Comparison of ENCODE assay signal across 20 cellular contexts in genomic region chr12:30046376-30046775, GRCh38.
DNase-seq lines count a peak whose midpoint lies in the region; ATAC-seq, FAIRE-seq and TF ChIP-seq lines count a peak whose summit lies in the region.
"Had no signal": no experiment of that assay in that cellular context is flagged by ENCODE, and none has a peak within 500 bp of the region (broad histone marks: within the 10 kb centered on the region; RNA-seq: fewer than 3 reads in every experiment).

No MANE protein-coding gene starts in this region.

- H3K4me3 ChIP-seq in astrocyte (ENCODE audit: insufficient read depth, low read depth, low read length): no peak overlapping the region
- H3K4me3 ChIP-seq in testis: no peak overlapping the region
- H3K4me3 ChIP-seq: BLaER1 treated with 17β-estradiol and CSF1 and Interleukin-3, amounts not matched to agents 10 nM and 100 nM; GM12878; GM23248 had no signal

- no peaks in the 10 kb centered on the region for H3K9me3 ChIP-seq in astrocyte (ENCODE audit: insufficient read depth, low read depth, low read length)
- H3K9me3 ChIP-seq in testis: no peaks in the 10 kb centered on the region
- H3K9me3 ChIP-seq: BLaER1 treated with 17β-estradiol and CSF1 and Interleukin-3, amounts not matched to agents 10 nM and 100 nM had no signal

- no peak overlapping the region for H3K27ac Mint-ChIP-seq in astrocyte (ENCODE audit: unreplicated experiment)
- H3K27ac Mint-ChIP-seq in chondrocyte (ENCODE audit: unreplicated experiment): peak overlapping the region; percentile 8
- H3K27ac Mint-ChIP-seq: B cell; CD8-positive, alpha-beta T cell had no signal

- H3K9me3 Mint-ChIP-seq in astrocyte (ENCODE audit: unreplicated experiment) (no peaks in the 10 kb centered on the region), chondrocyte (ENCODE audit: low read depth) (peaks cover 5% of the 10 kb centered on the region)
- H3K9me3 Mint-ChIP-seq: CD8-positive, alpha-beta T cell had no signal

- H3K27ac ChIP-seq in astrocyte (ENCODE audit: low read depth, low read length) (peak overlapping the region; percentile 42), testis (no peak overlapping the region)
- H3K27ac ChIP-seq: BLaER1 treated with 17β-estradiol and CSF1 and Interleukin-3, amounts not matched to agents 10 nM and 100 nM; GM23248 had no signal

- no peak overlapping the region for H3K9ac ChIP-seq in astrocyte (ENCODE audit: low read length)
- H3K9ac ChIP-seq: BLaER1 treated with 17β-estradiol and CSF1 and Interleukin-3, amounts not matched to agents 10 nM and 100 nM; GM23248 had no signal

- H3K36me3 ChIP-seq in astrocyte (ENCODE audit: insufficient read depth, low read length) (no peaks in the 10 kb centered on the region), testis (ENCODE audit: low read depth, missing control alignments) (no peaks in the 10 kb centered on the region)
- H3K36me3 ChIP-seq: BLaER1 treated with 17β-estradiol and CSF1 and Interleukin-3, amounts not matched to agents 10 nM and 100 nM had no signal

- no peak overlapping the region for H3K4me3 Mint-ChIP-seq in astrocyte (ENCODE audit: unreplicated experiment)
- H3K4me3 Mint-ChIP-seq in chondrocyte (ENCODE audit: unreplicated experiment): no peak overlapping the region
- H3K4me3 Mint-ChIP-seq: B cell; CD8-positive, alpha-beta T cell had no signal

- no peak for FAIRE-seq in astrocyte (lab: Jason Lieb, UNC)
- FAIRE-seq: GM12878, HTR-8/SVneo had no signal

- no peak overlapping the region for H2AFZ ChIP-seq in astrocyte (ENCODE audit: low read depth, low read length)
- H2AFZ ChIP-seq: GM23248 had no signal

- in situ Hi-C loops in Caki2 (cut with HindIII; ENCODE audit: low pct_unique_long_range_greater_than_20kb, low sequenced_read_pairs): no loop called here

- no peaks in the 10 kb centered on the region for H3K27me3 Mint-ChIP-seq in astrocyte (ENCODE audit: low read depth, unreplicated experiment)
- H3K27me3 Mint-ChIP-seq in chondrocyte (ENCODE audit: low read depth): no peaks in the 10 kb centered on the region
- H3K27me3 Mint-ChIP-seq: B cell had no signal

- H3K4me1 ChIP-seq in astrocyte (ENCODE audit: insufficient read depth, low read length): peaks cover 25% of the 10 kb centered on the region
- H3K4me1 ChIP-seq in testis: no peaks in the 10 kb centered on the region
- H3K4me1 ChIP-seq: BLaER1 treated with 17β-estradiol and CSF1 and Interleukin-3, amounts not matched to agents 10 nM and 100 nM had no signal

- no peaks in the 10 kb centered on the region for H3K36me3 Mint-ChIP-seq in astrocyte (ENCODE audit: low read depth, unreplicated experiment)
- no peaks in the 10 kb centered on the region for H3K36me3 Mint-ChIP-seq in chondrocyte (ENCODE audit: low read depth)
- H3K36me3 Mint-ChIP-seq: CD8-positive, alpha-beta T cell had no signal

- DNase-seq in Caki2 (ENCODE audit: low read depth): peak; percentile 34
- DNase-seq in astrocyte (ENCODE audit: low read depth): peak; percentile 61
- no peak for DNase-seq in chondrocyte (ENCODE audit: low spot score)
- no peak for DNase-seq in NCI-H1092 treated with DMSO at 0.1 percent for 48 hours (lab: John Stamatoyannopoulos, UW)
- no peak for DNase-seq in testis
- DNase-seq: 8988T; CD8-positive, alpha-beta T cell; DMS 273 treated with DMSO at 0.1 percent for 48 hours; DMS53; DND-41; EL; GM23248; HCEC 1CT; IMR-90 had no signal

- ATAC-seq in GM21786 (IDR thresholded peaks at IDR 0.05; ENCODE audit: unreplicated experiment) (no peak), HG03196 (IDR thresholded peaks at IDR 0.05; ENCODE audit: unreplicated experiment) (no peak)
- ATAC-seq: CD8-positive, alpha-beta T cell; GM12878 had no signal

- H3K27me3 ChIP-seq in astrocyte (ENCODE audit: insufficient read depth, low read length): no peaks in the 10 kb centered on the region
- no peaks in the 10 kb centered on the region for H3K27me3 ChIP-seq in testis
- H3K27me3 ChIP-seq: BLaER1 treated with 17β-estradiol and CSF1 and Interleukin-3, amounts not matched to agents 10 nM and 100 nM had no signal

- H3K4me2 ChIP-seq in astrocyte (ENCODE audit: low read length): peak overlapping the region; percentile 42
- H3K4me2 ChIP-seq: BLaER1 treated with 17β-estradiol and CSF1 and Interleukin-3, amounts not matched to agents 10 nM and 100 nM had no signal

- no peaks in the 10 kb centered on the region for H4K20me1 ChIP-seq in astrocyte (ENCODE audit: insufficient read depth, low read length)
- H4K20me1 ChIP-seq: BLaER1 treated with 17β-estradiol and CSF1 and Interleukin-3, amounts not matched to agents 10 nM and 100 nM had no signal

- 70 to 71% methylated on average over 2 of the region's 2 CpGs for WGBS in testis, 2 donors

- TF ChIP-seq POLR2A in testis (IDR thresholded peaks at IDR 0.05): no peak

- no peaks in the 10 kb centered on the region for H3K79me2 ChIP-seq in astrocyte (ENCODE audit: insufficient read depth, low read length)

- H3K4me1 Mint-ChIP-seq in astrocyte (ENCODE audit: low read depth, unreplicated experiment) (peaks cover 14% of the 10 kb centered on the region), chondrocyte (ENCODE audit: low read depth) (peaks cover 42% of the 10 kb centered on the region)
- H3K4me1 Mint-ChIP-seq: B cell had no signal

- TF ChIP-seq CTCF in astrocyte (IDR thresholded peaks at IDR 0.05; ENCODE audit: insufficient read depth, low read depth, low read length) (no peak), chondrocyte (IDR thresholded peaks at IDR 0.05) (no peak), testis (IDR thresholded peaks at IDR 0.05) (no peak)

- intact Hi-C loops in testis (cut with DNase I; ENCODE audit: low total_unique reads): no loop called here

Comparison
In these comparisons a context has a peak if more than half of its experiments do, and no peak if none do; other contexts are left out.
1. DNase-seq: peak in Caki2 (single experiment) and astrocyte (single experiment); none in chondrocyte (single experiment), NCI-H1092 treated with DMSO at 0.1 percent for 48 hours (single experiment) and testis (single experiment).